8 cellular contexts compared by ENCODE assay signal in genomic region chr2:197500503-197501179, GRCh38. TPM values are rescaled to one million over a fixed set of nuclear protein-coding genes. Genes with fewer than 3 reads are reported as not detected.
DNase-seq lines count a peak whose midpoint lies in the region; ATAC-seq lines count a peak whose summit lies in the region.

No MANE protein-coding gene starts in this region.

- H3K9me3 Mint-ChIP-seq in activated CD8-positive, alpha-beta memory T cell treated with anti-CD3 and anti-CD28 coated beads, Interleukin-2, amount 10 ng/mL, durations not matched to agents 7 days and 5 days (ENCODE audit: low read depth), result no peaks in the 10 kb centered on the region

- H3K9ac ChIP-seq in SK-N-MC (ENCODE audit: insufficient read length), result peak overlapping the region; percentile 96

- H3K4me3 ChIP-seq in SK-N-MC, result peak overlapping the region; percentile 93
- H3K4me3 ChIP-seq in neuron (ENCODE audit: low read length), result peak overlapping the region; percentile 99

- H3K27me3 Mint-ChIP-seq in activated CD8-positive, alpha-beta memory T cell treated with anti-CD3 and anti-CD28 coated beads, Interleukin-2, amount 10 ng/mL, durations not matched to agents 7 days and 5 days, result no peaks in the 10 kb centered on the region

- no peak for ATAC-seq in activated CD8-positive, alpha-beta memory T cell treated with anti-CD3 and anti-CD28 coated beads, Interleukin-2, amount 10 ng/mL, durations not matched to agents 7 days and 5 days
- ATAC-seq in HG02870 (IDR thresholded peaks at IDR 0.05; ENCODE audit: unreplicated experiment) (peak; percentile 7), esophagus mucosa (peak; percentile 2)

- peak overlapping the region; percentile 100 for H3K4me3 Mint-ChIP-seq in activated CD8-positive, alpha-beta memory T cell treated with anti-CD3 and anti-CD28 coated beads, Interleukin-2, amount 10 ng/mL, durations not matched to agents 7 days and 5 days

- no peaks in the 10 kb centered on the region for H3K9me3 ChIP-seq in SK-N-MC (ENCODE audit: low read depth, low read length)
- no peaks in the 10 kb centered on the region for H3K9me3 ChIP-seq in neuron (ENCODE audit: low read length)

- H3K4me1 Mint-ChIP-seq in activated CD8-positive, alpha-beta memory T cell treated with anti-CD3 and anti-CD28 coated beads, Interleukin-2, amount 10 ng/mL, durations not matched to agents 7 days and 5 days, result peaks cover 51% of the 10 kb centered on the region

- peak overlapping the region; percentile 98 for H3K27ac Mint-ChIP-seq in activated CD8-positive, alpha-beta memory T cell treated with anti-CD3 and anti-CD28 coated beads, Interleukin-2, amount 10 ng/mL, durations not matched to agents 7 days and 5 days

- no peak overlapping the region for H2AFZ ChIP-seq in neuron (ENCODE audit: low read depth, low read length)

- no peaks in the 10 kb centered on the region for H3K27me3 ChIP-seq in neuron (ENCODE audit: insufficient read depth, low read length)

- H3K27ac ChIP-seq in SK-N-MC, result peak overlapping the region; percentile 86

- DNase-seq in activated CD8-positive, alpha-beta memory T cell treated with anti-CD3 and anti-CD28 coated beads, Interleukin-2, amount 10 ng/mL, durations not matched to agents 7 days and 5 days, result no peak
- no peak for DNase-seq in activated CD8-positive, alpha-beta memory T cell treated with anti-CD3 and anti-CD28 coated beads for 24 hours
- DNase-seq in SK-N-MC (ENCODE audit: low read depth, low spot score) (no peak), germinal center (ENCODE audit: low spot score) (no peak), activated gamma-delta T cell treated with Interleukin-2 at 50 U/mL for 16 hours (no peak)

- H3K36me3 Mint-ChIP-seq in activated CD8-positive, alpha-beta memory T cell treated with anti-CD3 and anti-CD28 coated beads, Interleukin-2, amount 10 ng/mL, durations not matched to agents 7 days and 5 days, result peaks cover 67% of the 10 kb centered on the region

- CTCF ChIA-PET in activated CD8-positive, alpha-beta memory T cell treated with anti-CD3 and anti-CD28 coated beads, Interleukin-2, amount 10 ng/mL, durations not matched to agents 7 days and 5 days (lab: Charles Lee), result interaction anchor here (1.2 to 2.6 kb wide), 6 partner anchors 13 to 279 kb away, joined by 3 to 13 read pairs (median 4); partner anchors contain the start of genes MARS2 and MOB4

- peaks cover 76% of the 10 kb centered on the region for H3K36me3 ChIP-seq in SK-N-MC (ENCODE audit: insufficient read depth, low read length)
- H3K36me3 ChIP-seq in neuron (ENCODE audit: insufficient read depth, low read length), result peaks cover 60% of the 10 kb centered on the region

- H3K4me1 ChIP-seq in neuron (ENCODE audit: insufficient read depth, low read length), result peaks cover 32% of the 10 kb centered on the region

RNA-seq across cellular contexts. Expression of gene HSPE1, which starts 0.5 kb away (rescaled TPM):
- total RNA-seq in activated CD8-positive, alpha-beta memory T cell treated with anti-CD3 and anti-CD28 coated beads, Interleukin-2, amount 10 ng/mL, durations not matched to agents 7 days and 5 days, result 100 to 1,000 TPM; 149 to 170 TPM
- total RNA-seq in esophagus mucosa, result 63.5 TPM

RNA-seq across cellular contexts. Expression of gene HSPD1, which starts 1.0 kb away (rescaled TPM):
- 100 to 1,000 TPM; 298 to 427 TPM for total RNA-seq in activated CD8-positive, alpha-beta memory T cell treated with anti-CD3 and anti-CD28 coated beads, Interleukin-2, amount 10 ng/mL, durations not matched to agents 7 days and 5 days
- 127 TPM for total RNA-seq in esophagus mucosa

RNA-seq across cellular contexts. Expression of gene MOB4, which starts 15.2 kb away (rescaled TPM):
- 10 to 100 TPM; 18.0 to 24.5 TPM for total RNA-seq in activated CD8-positive, alpha-beta memory T cell treated with anti-CD3 and anti-CD28 coated beads, Interleukin-2, amount 10 ng/mL, durations not matched to agents 7 days and 5 days
- 17.5 TPM for total RNA-seq in esophagus mucosa

RNA-seq across cellular contexts. Expression of gene COQ10B, which starts 47.3 kb away (rescaled TPM):
- total RNA-seq in activated CD8-positive, alpha-beta memory T cell treated with anti-CD3 and anti-CD28 coated beads, Interleukin-2, amount 10 ng/mL, durations not matched to agents 7 days and 5 days, result 10 to 100 TPM; 25.9 to 26.6 TPM
- 12.8 TPM for total RNA-seq in esophagus mucosa
